ENCODE assay signal across 9 cellular contexts in the genomic region with DNA sequence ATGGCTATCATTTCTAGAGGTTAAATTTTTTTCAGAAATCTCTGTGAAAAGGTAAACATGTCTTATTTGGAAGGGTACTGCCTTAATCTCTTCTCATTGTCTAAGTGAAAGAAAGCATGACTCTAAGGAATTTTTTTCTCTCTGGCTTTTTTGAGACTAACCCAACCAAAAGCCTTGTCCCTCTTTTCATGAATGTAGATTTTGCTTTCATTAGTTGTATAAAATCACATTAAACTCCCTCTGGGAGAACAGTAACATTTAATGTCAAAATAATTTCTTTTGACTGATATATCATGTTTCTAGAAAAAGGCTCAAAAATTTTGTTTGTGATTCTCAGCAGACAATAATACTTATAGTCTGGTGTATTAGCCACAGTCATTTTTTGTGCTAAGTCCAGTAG.
"Had no signal": no experiment of that assay in that cellular context is flagged by ENCODE, and none has a peak within 500 bp of the region (broad histone marks: within the 10 kb centered on the region; RNA-seq: fewer than 3 reads in every experiment).

No MANE protein-coding gene starts in this region.

- H3K9me3 ChIP-seq: HAP-1 had no signal

- H3K9ac ChIP-seq: GM23248 had no signal

- H3K4me2 ChIP-seq: GM23338 had no signal

- DNase-seq: GM23248, GOT3, H7, H9, HCEC 1CT, HFFc6 had no signal

- H3K36me3 ChIP-seq: HAP-1 had no signal

- ATAC-seq: GM23338, HCT116 had no signal

- H3K27ac ChIP-seq: GM23248 had no signal

- H3K4me3 ChIP-seq: GM23248, GM23338, HAP-1 had no signal

- H2AFZ ChIP-seq: GM23248, GM23338 had no signal
